11 cellular contexts compared by ENCODE assay signal in genomic region chr10:125171402-125172316, GRCh38.
"Had no signal": no experiment of that assay in that cellular context is flagged by ENCODE, and none has a peak within 500 bp of the region (broad histone marks: within the 10 kb centered on the region; RNA-seq: fewer than 3 reads in every experiment).

No MANE protein-coding gene starts in this region.

- H3K36me3 ChIP-seq: colonic mucosa, gastrocnemius medialis, ovary had no signal

- H3K27ac ChIP-seq: colonic mucosa, gastrocnemius medialis, ovary had no signal

- DNase-seq: activated B cell treated with CpG ODN at 0.5 μM for 24 hours; activated CD4-positive, alpha-beta memory T cell treated with anti-CD3 and anti-CD28 coated beads for 36 hours; activated CD4-positive, alpha-beta T cell treated with anti-CD3 and anti-CD28 coated beads for 4 hours; activated naive CD4-positive, alpha-beta T cell treated with anti-CD3 and anti-CD28 coated beads for 36 hours; activated T-cell treated with anti-CD3 and anti-CD28 coated beads, Interleukin-2, amount 50 U/mL, for 4 hours; colonic mucosa; gastrocnemius medialis; kidney; left ventricle myocardium superior; stimulated activated CD4-positive, alpha-beta T cell treated with anti-CD3 and anti-CD28 coated beads, Interleukin-4, amount 100 ng/mL, for 4 hours had no signal

- H3K4me1 ChIP-seq: colonic mucosa, gastrocnemius medialis had no signal

- H3K9me3 ChIP-seq: colonic mucosa, gastrocnemius medialis, ovary had no signal

- H3K27me3 ChIP-seq: colonic mucosa, ovary had no signal

- H3K4me3 ChIP-seq: colonic mucosa, gastrocnemius medialis, ovary had no signal
